In genomic region chr19:12937243-12938053, GRCh38 we compare ENCODE assay signal across 8 cellular contexts. TPM values are rescaled to one million over a fixed set of nuclear protein-coding genes. Genes with fewer than 3 reads are reported as not detected.
DNase-seq lines count a peak whose midpoint lies in the region; ATAC-seq, FAIRE-seq and TF ChIP-seq lines count a peak whose summit lies in the region.

No MANE protein-coding gene starts in this region.

- H3K79me2 ChIP-seq in HepG2 (ENCODE audit: insufficient read depth, low read length), result peaks cover 39% of the 10 kb centered on the region

- peaks cover 42% of the 10 kb centered on the region for H3K36me3 Mint-ChIP-seq in brain

- TF ChIP-seq CTCF in HFF-Myc (IDR thresholded peaks at IDR 0.05; ENCODE audit: low read depth, low read length, missing control alignments) (no peak), brain (conservative IDR thresholded peaks at IDR 0.05) (no peak), HepG2 (CRISPR knock-in tag; IDR thresholded peaks at IDR 0.05) (no peak)

- H3K4me1 ChIP-seq in HepG2 (ENCODE audit: insufficient read depth, low read length) (peaks cover 49% of the 10 kb centered on the region), thymus (ENCODE audit: control insufficient read depth, insufficient read depth, low read length) (peaks cover 40% of the 10 kb centered on the region)

- TF ChIP-seq EP300 in HepG2 (IDR thresholded peaks at IDR 0.05; ENCODE audit: low read depth in 2 of 2, low read length in 2 of 2), result no peak; a peak in 1 of 4 replicates
- no peak for TF ChIP-seq EP300 in HepG2 (CRISPR knock-in tag; IDR thresholded peaks at IDR 0.05; ENCODE audit: borderline replicate concordance)

- peaks cover 0 to 4% (median 0%) of the 10 kb centered on the region in 5 experiments for H3K9me3 Mint-ChIP-seq in brain

- DNase-seq in DMS 273 treated with DMSO at 0.1 percent for 48 hours (lab: John Stamatoyannopoulos, UW) (peak; percentile 93), HFF-Myc (ENCODE audit: extremely low read depth, low read depth) (no peak), NOMO-1 (lab: John Stamatoyannopoulos, UW; ENCODE audit: unreplicated experiment in 2 of 2) (peak; percentile 80 to 83), HepG2 (ENCODE audit: low spot score) (peak; percentile 43)

- no peak overlapping the region for H2AFZ ChIP-seq in HepG2 (ENCODE audit: low read length)

- CTCF ChIA-PET in HepG2 (lab: Yijun Ruan, JAX; ENCODE audit: low intra/inter-chr PET ratio, low total read pairs), result no interaction called here

- no peak for TF ChIP-seq POLR2A in HepG2 (IDR thresholded peaks at IDR 0.05; ENCODE audit: insufficient read depth in 1 of 2, low read depth in 2 of 2, low read length in 2 of 2)

- H3K4me3 Mint-ChIP-seq in brain, result peak overlapping the region; percentile 95 to 99 (median 98)

- no peak for FAIRE-seq in HepG2 (lab: Jason Lieb, UNC)

- H3K4me2 ChIP-seq in HepG2 (ENCODE audit: low read depth, low read length), result peak overlapping the region; percentile 91

- H3K27ac Mint-ChIP-seq in brain, result peak overlapping the region; percentile 94 to 98 (median 96)

- in situ Hi-C loops in HepG2 (cut with HindIII; ENCODE audit: extremely low pct_ligation_motif_present, low pct_unique_long_range_greater_than_20kb), result no loop called here

- peaks cover 0 to 5% of the 10 kb centered on the region in 2 experiments; a peak in 1 of 5 replicates for H3K27me3 ChIP-seq in HepG2 (ENCODE audit: control insufficient read depth in 1 of 2, insufficient read depth in 2 of 2, low read length in 2 of 2)
- H3K27me3 ChIP-seq in thymus (ENCODE audit: control insufficient read depth, insufficient read depth), result no peaks in the 10 kb centered on the region

- H3K4me3 ChIP-seq in HFF-Myc (replicated peaks; ENCODE audit: low read depth, low read length), result peak overlapping the region; percentile 89
- H3K4me3 ChIP-seq in HepG2 (replicated peaks in 1 of 3; ENCODE audit: insufficient read depth in 1 of 3, low read depth in 2 of 3, low read length in 3 of 3), result peak overlapping the region; percentile 60 to 97 (median 72)
- peak overlapping the region; percentile 99 for H3K4me3 ChIP-seq in thymus (ENCODE audit: low read length)

- peaks cover 15% of the 10 kb centered on the region for H4K20me1 ChIP-seq in HepG2 (ENCODE audit: insufficient read depth, low read length)

- H3K27ac ChIP-seq in HepG2 (ENCODE audit: extremely low read length, insufficient read depth, low read length) (peak overlapping the region; percentile 66), thymus (ENCODE audit: low read depth) (peak overlapping the region; percentile 86)

- no TSS peak for BruUV-seq in HepG2 (replicated peaks; lab: Mats Ljungman, UMichigan)

- peak overlapping the region; percentile 76 for H3K9ac ChIP-seq in HepG2 (ENCODE audit: insufficient read depth, low read depth, low read length)

- WGBS in HepG2 (ENCODE audit: low lambda C conversion rate), result 2% methylated on average over 17 of the region's 23 CpGs
- WGBS in thymus, result under 1% methylated on average over 23 of the region's 23 CpGs

- intact Hi-C loops in HepG2 (cut with micrococcal nuclease; ENCODE audit: unreplicated experiment), result no loop called here

- peak; percentile 5 for ATAC-seq in HepG2
- no peak for ATAC-seq in GM18868 (IDR thresholded peaks at IDR 0.05; ENCODE audit: unreplicated experiment)
- ATAC-seq in GM21360 (IDR thresholded peaks at IDR 0.05; ENCODE audit: unreplicated experiment), result no peak

- peaks cover 61% of the 10 kb centered on the region for H3K4me1 Mint-ChIP-seq in brain

- no peaks in the 10 kb centered on the region for H3K9me3 ChIP-seq in HepG2 (ENCODE audit: low read length)
- no peaks in the 10 kb centered on the region for H3K9me3 ChIP-seq in thymus (ENCODE audit: control insufficient read depth)

- peaks cover 26% of the 10 kb centered on the region for H3K27me3 Mint-ChIP-seq in brain

- H3K36me3 ChIP-seq in HepG2 (replicated peaks in 1 of 2; ENCODE audit: control insufficient read depth in 1 of 2, insufficient read depth in 2 of 2, low read length in 2 of 2) (peaks cover 8 to 27% of the 10 kb centered on the region in 2 experiments; a peak in 4 of 5 replicates), thymus (ENCODE audit: control insufficient read depth, insufficient read depth) (peaks cover 24% of the 10 kb centered on the region)

- POLR2A ChIA-PET in HepG2 (lab: Yijun Ruan, JAX), result interaction anchor here (0.5 to 1.8 kb wide), 9 partner anchors 9 to 212 kb away, joined by 3 to 16 read pairs (median 5); partner anchors contain the start of gene GCDH

- TF ChIP-seq RAD21 in HepG2 (CRISPR knock-in tag; IDR thresholded peaks at IDR 0.05), result no peak

RNA-seq across cellular contexts. Expression of gene CALR, which starts 1.0 kb away (rescaled TPM):
- 637 TPM for polyA plus RNA-seq in brain (ENCODE audit: insufficient read depth, low read depth, low replicate concordance)
- total RNA-seq in HepG2 (2016; rRNA removed; fragmentation: Illumina TruSeq; extraction: Trizol), result 420 and 898 TPM in 2 replicates
- total RNA-seq in HepG2 (2016; cell fraction: cytosol; rRNA removed; fragmentation: Illumina TruSeq; extraction: Trizol; ENCODE audit: low read depth), result 227 and 266 TPM in 2 replicates
- 389 and 943 TPM in 2 replicates for total RNA-seq in HepG2 (2016; cell fraction: insoluble cytoplasmic fraction; rRNA removed; fragmentation: Illumina TruSeq; extraction: Trizol)
- 340 and 383 TPM in 2 replicates for total RNA-seq in HepG2 (2016; cell fraction: membrane; rRNA removed; fragmentation: Illumina TruSeq; extraction: Trizol)
- total RNA-seq in HepG2 (2016; cell fraction: nucleus; rRNA removed; fragmentation: Illumina TruSeq; extraction: Trizol), result 693 and 829 TPM in 2 replicates
- polyA plus RNA-seq in HepG2 (2011; rRNA removed), result 842 and 934 TPM in 2 replicates
- polyA plus RNA-seq in HepG2 (2011; cell fraction: cytosol; rRNA removed), result 752 and 842 TPM in 2 replicates
- polyA plus RNA-seq in HepG2 (2011; cell fraction: nucleus; rRNA removed), result 381 and 448 TPM in 2 replicates
- polyA plus RNA-seq in HepG2 (2012), result 606 and 725 TPM in 2 replicates
- 313 and 359 TPM in 2 replicates for polyA plus RNA-seq in HepG2 (2016; cell fraction: cytosol; fragmentation: Illumina TruSeq; extraction: Trizol; ENCODE audit: low read depth)
- 478 and 547 TPM in 2 replicates for polyA plus RNA-seq in HepG2 (2016; cell fraction: insoluble cytoplasmic fraction; fragmentation: Illumina TruSeq; extraction: Trizol; ENCODE audit: low read depth)
- polyA plus RNA-seq in HepG2 (2016; cell fraction: membrane; fragmentation: Illumina TruSeq; extraction: Trizol; ENCODE audit: low read depth), result 345 and 409 TPM in 2 replicates
- polyA plus RNA-seq in HepG2 (2016; cell fraction: nucleus; fragmentation: Illumina TruSeq; extraction: Trizol; ENCODE audit: insufficient read depth, low read depth), result 1,564 and 1,658 TPM in 2 replicates
- polyA minus RNA-seq in HepG2 (2011; rRNA and poly(A)+ RNA removed; ENCODE audit: low replicate concordance), result 932 and 1,241 TPM in 2 replicates
- 408 and 482 TPM in 2 replicates for polyA minus RNA-seq in HepG2 (2011; cell fraction: cytosol; rRNA and poly(A)+ RNA removed)
- 228 and 256 TPM in 2 replicates for polyA minus RNA-seq in HepG2 (2011; cell fraction: nucleus; rRNA and poly(A)+ RNA removed)
- 189 TPM for polyA plus RNA-seq in thymus

RNA-seq across cellular contexts. Expression of gene FARSA, which starts 3.9 kb away (rescaled TPM):
- 156 TPM for polyA plus RNA-seq in brain (ENCODE audit: insufficient read depth, low read depth, low replicate concordance)
- total RNA-seq in HepG2 (2016; rRNA removed; fragmentation: Illumina TruSeq; extraction: Trizol), result 68.0 and 72.0 TPM in 2 replicates
- total RNA-seq in HepG2 (2016; cell fraction: cytosol; rRNA removed; fragmentation: Illumina TruSeq; extraction: Trizol; ENCODE audit: low read depth), result 30.6 and 33.8 TPM in 2 replicates
- total RNA-seq in HepG2 (2016; cell fraction: insoluble cytoplasmic fraction; rRNA removed; fragmentation: Illumina TruSeq; extraction: Trizol), result 61.4 and 77.8 TPM in 2 replicates
- 31.3 and 31.6 TPM in 2 replicates for total RNA-seq in HepG2 (2016; cell fraction: membrane; rRNA removed; fragmentation: Illumina TruSeq; extraction: Trizol)
- 38.1 and 43.4 TPM in 2 replicates for total RNA-seq in HepG2 (2016; cell fraction: nucleus; rRNA removed; fragmentation: Illumina TruSeq; extraction: Trizol)
- 25.9 and 37.0 TPM in 2 replicates for polyA plus RNA-seq in HepG2 (2011; rRNA removed)
- 20.2 and 25.7 TPM in 2 replicates for polyA plus RNA-seq in HepG2 (2011; cell fraction: cytosol; rRNA removed)
- 86.4 and 92.2 TPM in 2 replicates for polyA plus RNA-seq in HepG2 (2011; cell fraction: nucleus; rRNA removed)
- polyA plus RNA-seq in HepG2 (2012), result 47.9 and 53.4 TPM in 2 replicates
- 20.5 and 21.3 TPM in 2 replicates for polyA plus RNA-seq in HepG2 (2016; cell fraction: cytosol; fragmentation: Illumina TruSeq; extraction: Trizol; ENCODE audit: low read depth)
- 76.2 and 85.7 TPM in 2 replicates for polyA plus RNA-seq in HepG2 (2016; cell fraction: insoluble cytoplasmic fraction; fragmentation: Illumina TruSeq; extraction: Trizol; ENCODE audit: low read depth)
- polyA plus RNA-seq in HepG2 (2016; cell fraction: membrane; fragmentation: Illumina TruSeq; extraction: Trizol; ENCODE audit: low read depth), result 21.2 and 25.0 TPM in 2 replicates
- polyA plus RNA-seq in HepG2 (2016; cell fraction: nucleus; fragmentation: Illumina TruSeq; extraction: Trizol; ENCODE audit: insufficient read depth, low read depth), result 71.9 and 80.2 TPM in 2 replicates
- polyA minus RNA-seq in HepG2 (2011; rRNA and poly(A)+ RNA removed; ENCODE audit: low replicate concordance), result 36.3 and 65.5 TPM in 2 replicates
- 17.6 and 18.3 TPM in 2 replicates for polyA minus RNA-seq in HepG2 (2011; cell fraction: cytosol; rRNA and poly(A)+ RNA removed)
- 14.5 and 16.0 TPM in 2 replicates for polyA minus RNA-seq in HepG2 (2011; cell fraction: nucleus; rRNA and poly(A)+ RNA removed)
- polyA plus RNA-seq in thymus, result 33.6 TPM

RNA-seq across cellular contexts. Expression of gene RAD23A, which starts 8.2 kb away (rescaled TPM):
- 343 TPM for polyA plus RNA-seq in brain (ENCODE audit: insufficient read depth, low read depth, low replicate concordance)
- total RNA-seq in HepG2 (2016; rRNA removed; fragmentation: Illumina TruSeq; extraction: Trizol), result 34.6 and 42.5 TPM in 2 replicates
- 64.7 and 77.4 TPM in 2 replicates for total RNA-seq in HepG2 (2016; cell fraction: cytosol; rRNA removed; fragmentation: Illumina TruSeq; extraction: Trizol; ENCODE audit: low read depth)
- total RNA-seq in HepG2 (2016; cell fraction: insoluble cytoplasmic fraction; rRNA removed; fragmentation: Illumina TruSeq; extraction: Trizol), result 29.6 and 43.3 TPM in 2 replicates
- 95.2 and 117 TPM in 2 replicates for total RNA-seq in HepG2 (2016; cell fraction: membrane; rRNA removed; fragmentation: Illumina TruSeq; extraction: Trizol)
- total RNA-seq in HepG2 (2016; cell fraction: nucleus; rRNA removed; fragmentation: Illumina TruSeq; extraction: Trizol), result 27.5 and 30.5 TPM in 2 replicates
- polyA plus RNA-seq in HepG2 (2011; rRNA removed), result 50.3 and 54.2 TPM in 2 replicates
- polyA plus RNA-seq in HepG2 (2011; cell fraction: cytosol; rRNA removed), result 51.8 and 73.5 TPM in 2 replicates
- 80.8 and 87.8 TPM in 2 replicates for polyA plus RNA-seq in HepG2 (2011; cell fraction: nucleus; rRNA removed)
- polyA plus RNA-seq in HepG2 (2012), result 95.7 and 105 TPM in 2 replicates
- 137 and 157 TPM in 2 replicates for polyA plus RNA-seq in HepG2 (2016; cell fraction: cytosol; fragmentation: Illumina TruSeq; extraction: Trizol; ENCODE audit: low read depth)
- polyA plus RNA-seq in HepG2 (2016; cell fraction: insoluble cytoplasmic fraction; fragmentation: Illumina TruSeq; extraction: Trizol; ENCODE audit: low read depth), result 55.9 and 73.5 TPM in 2 replicates
- 175 and 195 TPM in 2 replicates for polyA plus RNA-seq in HepG2 (2016; cell fraction: membrane; fragmentation: Illumina TruSeq; extraction: Trizol; ENCODE audit: low read depth)
- polyA plus RNA-seq in HepG2 (2016; cell fraction: nucleus; fragmentation: Illumina TruSeq; extraction: Trizol; ENCODE audit: insufficient read depth, low read depth), result 90.3 and 97.5 TPM in 2 replicates
- polyA minus RNA-seq in HepG2 (2011; rRNA and poly(A)+ RNA removed; ENCODE audit: low replicate concordance), result 54.6 and 102 TPM in 2 replicates
- 52.5 and 54.0 TPM in 2 replicates for polyA minus RNA-seq in HepG2 (2011; cell fraction: cytosol; rRNA and poly(A)+ RNA removed)
- 20.0 and 27.4 TPM in 2 replicates for polyA minus RNA-seq in HepG2 (2011; cell fraction: nucleus; rRNA and poly(A)+ RNA removed)
- 128 TPM for polyA plus RNA-seq in thymus

RNA-seq across cellular contexts. Expression of gene SYCE2, which starts 18.4 kb away (rescaled TPM):
- polyA plus RNA-seq in brain (ENCODE audit: insufficient read depth, low read depth, low replicate concordance) (7.6 TPM), HepG2 (2011; rRNA removed) (0.25 and 0.40 TPM in 2 replicates), thymus (0.48 TPM)
- 0.09 TPM in 1 of 2 replicates, not detected in the other for total RNA-seq in HepG2 (2016; rRNA removed; fragmentation: Illumina TruSeq; extraction: Trizol)
- total RNA-seq in HepG2 (2016; cell fraction: cytosol; rRNA removed; fragmentation: Illumina TruSeq; extraction: Trizol; ENCODE audit: low read depth), result not detected in 2 replicates
- 0.19 TPM in 1 of 2 replicates, not detected in the other for total RNA-seq in HepG2 (2016; cell fraction: insoluble cytoplasmic fraction; rRNA removed; fragmentation: Illumina TruSeq; extraction: Trizol)
- not detected in 2 replicates for total RNA-seq in HepG2 (2016; cell fraction: membrane; rRNA removed; fragmentation: Illumina TruSeq; extraction: Trizol)
- total RNA-seq in HepG2 (2016; cell fraction: nucleus; rRNA removed; fragmentation: Illumina TruSeq; extraction: Trizol), result not detected in 2 replicates
- polyA plus RNA-seq in HepG2 (2011; cell fraction: cytosol; rRNA removed), result 0.08 TPM in 1 of 2 replicates, not detected in the other
- 0.68 and 0.84 TPM in 2 replicates for polyA plus RNA-seq in HepG2 (2011; cell fraction: nucleus; rRNA removed)
- polyA plus RNA-seq in HepG2 (2012), result 1.2 and 1.7 TPM in 2 replicates
- 0.23 TPM in 1 of 2 replicates, not detected in the other for polyA plus RNA-seq in HepG2 (2016; cell fraction: cytosol; fragmentation: Illumina TruSeq; extraction: Trizol; ENCODE audit: low read depth)
- polyA plus RNA-seq in HepG2 (2016; cell fraction: insoluble cytoplasmic fraction; fragmentation: Illumina TruSeq; extraction: Trizol; ENCODE audit: low read depth), result 0.32 TPM in 1 of 2 replicates, not detected in the other
- 0.13 and 0.21 TPM in 2 replicates for polyA plus RNA-seq in HepG2 (2016; cell fraction: membrane; fragmentation: Illumina TruSeq; extraction: Trizol; ENCODE audit: low read depth)
- polyA plus RNA-seq in HepG2 (2016; cell fraction: nucleus; fragmentation: Illumina TruSeq; extraction: Trizol; ENCODE audit: insufficient read depth, low read depth), result 1.0 and 3.2 TPM in 2 replicates
- polyA minus RNA-seq in HepG2 (2011; rRNA and poly(A)+ RNA removed; ENCODE audit: low replicate concordance), result 0.47 TPM in 1 of 2 replicates, not detected in the other
- not detected in 2 replicates for polyA minus RNA-seq in HepG2 (2011; cell fraction: cytosol; rRNA and poly(A)+ RNA removed)
- not detected in 2 replicates for polyA minus RNA-seq in HepG2 (2011; cell fraction: nucleus; rRNA and poly(A)+ RNA removed)

RNA-seq across cellular contexts. Expression of gene GADD45GIP1, which starts 19.6 kb away (rescaled TPM):
- polyA plus RNA-seq in brain (ENCODE audit: insufficient read depth, low read depth, low replicate concordance), result 73.8 TPM
- 24.6 and 37.4 TPM in 2 replicates for total RNA-seq in HepG2 (2016; rRNA removed; fragmentation: Illumina TruSeq; extraction: Trizol)
- total RNA-seq in HepG2 (2016; cell fraction: cytosol; rRNA removed; fragmentation: Illumina TruSeq; extraction: Trizol; ENCODE audit: low read depth), result 14.3 and 14.8 TPM in 2 replicates
- 25.1 and 41.7 TPM in 2 replicates for total RNA-seq in HepG2 (2016; cell fraction: insoluble cytoplasmic fraction; rRNA removed; fragmentation: Illumina TruSeq; extraction: Trizol)
- 14.2 and 15.7 TPM in 2 replicates for total RNA-seq in HepG2 (2016; cell fraction: membrane; rRNA removed; fragmentation: Illumina TruSeq; extraction: Trizol)
- 8.8 and 9.5 TPM in 2 replicates for total RNA-seq in HepG2 (2016; cell fraction: nucleus; rRNA removed; fragmentation: Illumina TruSeq; extraction: Trizol)
- 30.7 and 31.9 TPM in 2 replicates for polyA plus RNA-seq in HepG2 (2011; rRNA removed)
- polyA plus RNA-seq in HepG2 (2011; cell fraction: cytosol; rRNA removed), result 33.0 and 52.1 TPM in 2 replicates
- polyA plus RNA-seq in HepG2 (2011; cell fraction: nucleus; rRNA removed), result 13.9 and 14.0 TPM in 2 replicates
- 19.0 and 20.6 TPM in 2 replicates for polyA plus RNA-seq in HepG2 (2012)
- 24.7 and 26.7 TPM in 2 replicates for polyA plus RNA-seq in HepG2 (2016; cell fraction: cytosol; fragmentation: Illumina TruSeq; extraction: Trizol; ENCODE audit: low read depth)
- 71.6 and 84.3 TPM in 2 replicates for polyA plus RNA-seq in HepG2 (2016; cell fraction: insoluble cytoplasmic fraction; fragmentation: Illumina TruSeq; extraction: Trizol; ENCODE audit: low read depth)
- polyA plus RNA-seq in HepG2 (2016; cell fraction: membrane; fragmentation: Illumina TruSeq; extraction: Trizol; ENCODE audit: low read depth), result 20.1 and 21.0 TPM in 2 replicates
- polyA plus RNA-seq in HepG2 (2016; cell fraction: nucleus; fragmentation: Illumina TruSeq; extraction: Trizol; ENCODE audit: insufficient read depth, low read depth), result 27.9 and 29.2 TPM in 2 replicates
- 6.2 and 12.6 TPM in 2 replicates for polyA minus RNA-seq in HepG2 (2011; rRNA and poly(A)+ RNA removed; ENCODE audit: low replicate concordance)
- 9.9 and 11.7 TPM in 2 replicates for polyA minus RNA-seq in HepG2 (2011; cell fraction: cytosol; rRNA and poly(A)+ RNA removed)
- polyA minus RNA-seq in HepG2 (2011; cell fraction: nucleus; rRNA and poly(A)+ RNA removed), result 3.2 and 3.7 TPM in 2 replicates
- polyA plus RNA-seq in thymus, result 27.2 TPM
